In genomic region chr4:116126794-116127193, GRCh38 we compare ENCODE assay signal across 19 cellular contexts.
"Had no signal": no experiment of that assay in that cellular context is flagged by ENCODE, and none has a peak within 500 bp of the region (broad histone marks: within the 10 kb centered on the region; RNA-seq: fewer than 3 reads in every experiment).

No MANE protein-coding gene starts in this region.

- H3K4me2 ChIP-seq: hepatocyte had no signal

- H3K4me3 Mint-ChIP-seq: memory B cell; naive thymus-derived CD4-positive, alpha-beta T cell had no signal

- H3K27ac ChIP-seq: coronary artery, dorsolateral prefrontal cortex, esophagus muscularis mucosa, foreskin keratinocyte, gastroesophageal sphincter, heart left ventricle, hepatocyte, left lung, lower lobe of right lung had no signal

- H3K27me3 ChIP-seq: dorsolateral prefrontal cortex, esophagus muscularis mucosa, foreskin keratinocyte, gastroesophageal sphincter, heart left ventricle, hepatocyte, left lung had no signal

- H3K4me1 ChIP-seq: esophagus muscularis mucosa, gastroesophageal sphincter, heart left ventricle, left lung, lower lobe of right lung had no signal

- H2AFZ ChIP-seq: hepatocyte had no signal

- H3K79me2 ChIP-seq: hepatocyte had no signal

- H3K36me3 Mint-ChIP-seq: memory B cell; naive thymus-derived CD4-positive, alpha-beta T cell had no signal

- DNase-seq: dermis blood vessel endothelial cell; dorsolateral prefrontal cortex; effector CD4-positive, alpha-beta T cell; effector memory CD4-positive, alpha-beta T cell; heart left ventricle; hypothalamus; left cardiac atrium; left lung; left ventricle myocardium superior; lower lobe of right lung; mesendoderm; midbrain; naive thymus-derived CD4-positive, alpha-beta T cell had no signal

- H3K4me1 Mint-ChIP-seq: memory B cell; naive thymus-derived CD4-positive, alpha-beta T cell had no signal

- H3K9me3 ChIP-seq: esophagus muscularis mucosa, gastroesophageal sphincter, heart left ventricle, left lung, lower lobe of right lung had no signal

- H3K36me3 ChIP-seq: esophagus muscularis mucosa, gastroesophageal sphincter, heart left ventricle, left lung, lower lobe of right lung had no signal

- H3K27me3 Mint-ChIP-seq: memory B cell; naive thymus-derived CD4-positive, alpha-beta T cell had no signal

- H3K4me3 ChIP-seq: coronary artery, dorsolateral prefrontal cortex, esophagus muscularis mucosa, gastroesophageal sphincter, heart left ventricle, hepatocyte, left lung, lower lobe of right lung had no signal

- H3K27ac Mint-ChIP-seq: memory B cell; naive thymus-derived CD4-positive, alpha-beta T cell had no signal

- ATAC-seq: gastroesophageal sphincter; heart left ventricle; left cardiac atrium; left lung; left ventricle myocardium superior; lower lobe of right lung; naive thymus-derived CD4-positive, alpha-beta T cell had no signal
